22 cellular contexts compared by ENCODE assay signal in genomic region chr13:25352230-25352629, GRCh38. TPM values are rescaled to one million over a fixed set of nuclear protein-coding genes. Genes with fewer than 3 reads are reported as not detected.
"Had no signal": no experiment of that assay in that cellular context is flagged by ENCODE, and none has a peak within 500 bp of the region (broad histone marks: within the 10 kb centered on the region; RNA-seq: fewer than 3 reads in every experiment).

No MANE protein-coding gene starts in this region.

- H3K27ac ChIP-seq: body of pancreas, cardiac muscle cell, gastrocnemius medialis, right lobe of liver, skin epidermis, transverse colon, uterus had no signal

- H3K4me3 ChIP-seq: body of pancreas, cardiac muscle cell, gastrocnemius medialis, mucosa of descending colon, right lobe of liver, skin epidermis, transverse colon, uterus had no signal

- H3K36me3 ChIP-seq: cardiac muscle cell, gastrocnemius medialis, right lobe of liver, transverse colon, uterus had no signal

- H3K27me3 ChIP-seq: body of pancreas, cardiac muscle cell, right lobe of liver, uterus had no signal

- H3K4me1 ChIP-seq: body of pancreas, gastrocnemius medialis, right lobe of liver, transverse colon, uterus had no signal

- DNase-seq: activated CD4-positive, alpha-beta memory T cell treated with anti-CD3 and anti-CD28 coated beads for 36 hours; activated CD4-positive, alpha-beta T cell treated with anti-CD3 and anti-CD28 coated beads for 48 hours; activated CD4-positive, CD25-positive, alpha-beta regulatory T cell; activated effector memory CD4-positive, alpha-beta T cell treated with anti-CD3 and anti-CD28 coated beads, Interleukin-2, amount 50 U/mL, for 16 hours; activated naive CD4-positive, alpha-beta T cell treated with anti-CD3 and anti-CD28 coated beads, Interleukin-2, amount 10 ng/mL, durations not matched to agents 7 days and 5 days; activated T-cell treated with anti-CD3 and anti-CD28 coated beads, Interleukin-2, amount 50 U/mL, for 72 hours; anterior cingulate cortex; body of pancreas; gastrocnemius medialis; hypothalamus; mucosa of descending colon; nucleus accumbens; posterior cingulate gyrus; right lobe of liver; stimulated activated CD4-positive, alpha-beta T cell treated with anti-CD3 and anti-CD28 coated beads, Interleukin-15, amount 100 ng/mL, for 24 hours; stimulated activated CD8-positive, alpha-beta memory T cell treated with anti-CD3 and anti-CD28 coated beads, Interleukin-4, amount 100 ng/mL, for 48 hours; stimulated activated naive B cell treated with anti-CD40 and anti-IgM and Interleukin-4, amounts not matched to agents 10 μg/mL and 1 μg/mL and 100 μg/mL, for 72 hours; T-cell; transverse colon; uterus had no signal

- H3K9me3 ChIP-seq: body of pancreas, gastrocnemius medialis, mucosa of descending colon, right lobe of liver, transverse colon, uterus had no signal

RNA-seq across cellular contexts. Expression of gene ATP8A2, which starts 19.5 kb away (rescaled TPM):
- total RNA-seq: gastrocnemius medialis, right lobe of liver had no signal
